Comparison of ENCODE assay signal across 15 cellular contexts in the genomic region with DNA sequence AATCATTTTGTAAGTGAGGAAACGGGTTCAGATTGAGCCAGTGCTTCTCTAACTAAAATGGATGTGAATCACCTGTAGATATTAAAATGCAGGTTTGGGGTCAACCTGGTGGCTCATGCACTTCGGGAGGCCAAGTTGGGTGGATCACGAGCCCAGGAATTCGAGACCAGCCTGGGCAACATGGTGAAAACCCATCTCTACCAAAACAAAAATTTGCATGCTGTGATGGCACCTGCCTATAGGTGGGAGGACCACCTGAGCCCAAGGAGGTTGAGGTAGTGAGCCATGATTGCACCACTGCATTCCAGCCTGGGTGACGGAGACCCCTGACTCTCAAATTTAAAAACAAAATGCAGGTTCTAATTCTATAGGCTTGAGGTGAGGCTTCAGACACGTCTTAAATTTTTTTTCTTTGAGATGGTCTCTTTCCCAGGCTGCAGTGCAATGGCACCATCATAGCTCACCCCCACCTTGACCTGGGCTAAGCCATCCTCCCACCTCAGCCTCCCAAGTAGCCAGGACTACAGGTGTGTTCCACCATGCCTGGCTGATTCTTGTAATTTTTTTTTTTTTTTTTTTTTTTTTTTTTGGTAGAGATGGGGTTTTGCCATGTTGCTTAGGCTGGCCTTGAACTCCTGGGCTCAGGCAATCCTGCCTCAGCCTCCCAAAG. TPM values are rescaled to one million over a fixed set of nuclear protein-coding genes. Genes with fewer than 3 reads are reported as not detected.
"Had no signal": no experiment of that assay in that cellular context is flagged by ENCODE, and none has a peak within 500 bp of the region (broad histone marks: within the 10 kb centered on the region; RNA-seq: fewer than 3 reads in every experiment).

No MANE protein-coding gene starts in this region.

- H3K27me3 Mint-ChIP-seq: activated naive CD4-positive, alpha-beta T cell treated with anti-CD3 and anti-CD28 coated beads, Interleukin-2, amount 50 U/mL, for 24 hours had no signal

- H2AFZ ChIP-seq: neural progenitor cell had no signal

- H3K4me3 Mint-ChIP-seq: activated naive CD4-positive, alpha-beta T cell treated with anti-CD3 and anti-CD28 coated beads, Interleukin-2, amount 50 U/mL, for 24 hours; neural progenitor cell had no signal

- H3K27ac ChIP-seq: cardiac muscle cell, neural progenitor cell, stomach, testis had no signal

- H3K9me3 Mint-ChIP-seq: activated naive CD4-positive, alpha-beta T cell treated with anti-CD3 and anti-CD28 coated beads, Interleukin-2, amount 50 U/mL, for 24 hours; neural progenitor cell had no signal

- H3K9ac ChIP-seq: neural progenitor cell had no signal

- H3K27ac Mint-ChIP-seq: activated naive CD4-positive, alpha-beta T cell treated with anti-CD3 and anti-CD28 coated beads, Interleukin-2, amount 50 U/mL, for 24 hours; neural progenitor cell had no signal

- H3K4me3 ChIP-seq: cardiac muscle cell, neural progenitor cell, stomach, testis had no signal

- H3K4me1 ChIP-seq: testis had no signal

- H3K9me3 ChIP-seq: stomach, testis had no signal

- H3K4me2 ChIP-seq: neural progenitor cell had no signal

- ATAC-seq: left lobe of liver, sciatic nerve had no signal

- H3K27me3 ChIP-seq: cardiac muscle cell, neural progenitor cell, stomach, testis had no signal

- DNase-seq: activated CD4-positive, alpha-beta T cell treated with anti-CD3 and anti-CD28 coated beads, Interleukin-2, amount 50 U/mL, for 48 hours; activated CD4-positive, CD25-positive, alpha-beta regulatory T cell treated with anti-CD3 and anti-CD28 coated beads, Interleukin-2, amount 50 U/mL, for 72 hours; activated effector memory CD4-positive, alpha-beta T cell treated with anti-CD3 and anti-CD28 coated beads, Interleukin-2, amount 50 U/mL, for 16 hours; stomach; testis had no signal

- FAIRE-seq: islet of Langerhans had no signal

RNA-seq across cellular contexts. Expression of a gene that starts 21.1 kb away (rescaled TPM):
- total RNA-seq: dermis microvascular lymphatic vessel endothelial cell; left lobe of liver; lung microvascular endothelial cell; osteocyte; T-helper 2 cell treated with Interferon-gamma antibody and Interleukin-4, amounts not matched to agents 100 ng/mL and 5 ng/mL, for 36 hours had no signal
